9 cellular contexts compared by ENCODE assay signal in the genomic region with DNA sequence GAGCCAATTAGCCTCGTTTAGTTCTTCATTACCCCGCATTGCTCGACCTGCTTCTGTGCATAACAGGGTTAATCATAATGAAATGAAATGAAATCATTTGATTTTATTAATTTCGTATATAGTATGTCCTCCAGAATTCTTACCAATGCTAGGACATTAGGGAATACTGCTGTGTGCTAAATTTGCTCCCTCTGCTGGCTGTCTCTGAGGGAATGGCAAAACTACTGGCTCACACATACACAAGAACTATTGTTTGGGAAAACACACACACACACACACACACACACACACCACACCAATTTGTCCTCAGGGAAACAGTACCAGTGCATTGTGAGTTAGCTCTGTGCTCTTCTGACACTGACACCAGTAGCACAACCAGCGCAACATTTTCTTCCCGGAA.
A peak's percentile ranks its signal among the peaks of the same experiment; 100 is the strongest.
DNase-seq lines count a peak whose midpoint lies in the region; ATAC-seq and TF ChIP-seq lines count a peak whose summit lies in the region.
"Had no signal": no experiment of that assay in that cellular context is flagged by ENCODE, and none has a peak within 500 bp of the region (broad histone marks: within the 10 kb centered on the region; RNA-seq: fewer than 3 reads in every experiment).

No MANE protein-coding gene starts in this region.

- H3K27ac Mint-ChIP-seq in endothelial cell (ENCODE audit: unreplicated experiment) (no peak overlapping the region), nephron (no peak overlapping the region), T-cell (no peak overlapping the region)
- no peak overlapping the region for H3K27ac Mint-ChIP-seq in activated naive CD8-positive, alpha-beta T cell treated with anti-CD3 and anti-CD28 coated beads for 36 hours

- no peaks in the 10 kb centered on the region for H3K36me3 Mint-ChIP-seq in endothelial cell (ENCODE audit: low read depth, unreplicated experiment)
- no peaks in the 10 kb centered on the region for H3K36me3 Mint-ChIP-seq in nephron (ENCODE audit: low read depth)
- H3K36me3 Mint-ChIP-seq in T-cell: no peaks in the 10 kb centered on the region
- H3K36me3 Mint-ChIP-seq in activated naive CD8-positive, alpha-beta T cell treated with anti-CD3 and anti-CD28 coated beads for 36 hours: no peaks in the 10 kb centered on the region

- H3K9me3 Mint-ChIP-seq in endothelial cell (ENCODE audit: unreplicated experiment) (no peaks in the 10 kb centered on the region), nephron (no peaks in the 10 kb centered on the region), T-cell (peaks cover 0 to 3% (median 0%) of the 10 kb centered on the region in 3 donors)
- no peaks in the 10 kb centered on the region for H3K9me3 Mint-ChIP-seq in activated naive CD8-positive, alpha-beta T cell treated with anti-CD3 and anti-CD28 coated beads for 36 hours

- CTCF ChIA-PET in T-cell (lab: Charles Lee): no interaction called here

- H3K4me1 Mint-ChIP-seq in endothelial cell (ENCODE audit: unreplicated experiment) (peaks cover 3% of the 10 kb centered on the region), nephron (peaks cover 55% of the 10 kb centered on the region), T-cell (no peaks in the 10 kb centered on the region)
- no peaks in the 10 kb centered on the region for H3K4me1 Mint-ChIP-seq in activated naive CD8-positive, alpha-beta T cell treated with anti-CD3 and anti-CD28 coated beads for 36 hours

- DNase-seq in DMS53 treated with DMSO at 0.1 percent for 48 hours (lab: John Stamatoyannopoulos, UW; ENCODE audit: unreplicated experiment): peak; percentile 14
- peak; percentile 10 for DNase-seq in NCI-H526 treated with DMSO at 0.1 percent for 48 hours (lab: John Stamatoyannopoulos, UW)
- DNase-seq in endothelial cell (ENCODE audit: low spot score): peak; percentile 42
- DNase-seq in T-helper 1 cell: no peak
- DNase-seq in T-cell: no peak
- DNase-seq in activated naive CD8-positive, alpha-beta T cell treated with anti-CD3 and anti-CD28 coated beads for 36 hours: no peak
- DNase-seq: activated naive CD4-positive, alpha-beta T cell had no signal

- POLR2A ChIA-PET in T-cell (lab: Charles Lee): no interaction called here

- no peak overlapping the region for H3K4me3 Mint-ChIP-seq in endothelial cell (ENCODE audit: unreplicated experiment)
- no peak overlapping the region for H3K4me3 Mint-ChIP-seq in nephron
- H3K4me3 Mint-ChIP-seq in T-cell: no peak overlapping the region
- H3K4me3 Mint-ChIP-seq in activated naive CD8-positive, alpha-beta T cell treated with anti-CD3 and anti-CD28 coated beads for 36 hours: no peak overlapping the region

- no peaks in the 10 kb centered on the region for H3K27me3 Mint-ChIP-seq in endothelial cell (ENCODE audit: unreplicated experiment)
- H3K27me3 Mint-ChIP-seq in nephron (ENCODE audit: low read depth): peaks cover 4% of the 10 kb centered on the region
- H3K27me3 Mint-ChIP-seq in T-cell: peaks cover 0 to 3% of the 10 kb centered on the region in 2 donors
- peaks cover 2% of the 10 kb centered on the region for H3K27me3 Mint-ChIP-seq in activated naive CD8-positive, alpha-beta T cell treated with anti-CD3 and anti-CD28 coated beads for 36 hours

- no peak for ATAC-seq in T-cell (replicated peaks in 1 of 4)
- ATAC-seq in GM21526 (IDR thresholded peaks at IDR 0.05; ENCODE audit: low FRiP score, unreplicated experiment): no peak

- TF ChIP-seq CTCF in endothelial cell (IDR thresholded peaks at IDR 0.05; ENCODE audit: unreplicated experiment): no peak
- TF ChIP-seq CTCF in nephron (IDR thresholded peaks at IDR 0.05; ENCODE audit: unreplicated experiment in 3 of 3): peak; percentile 16 to 35 (median 24)

Comparison
In these comparisons a context has a peak if more than half of its experiments do, and no peak if none do; other contexts are left out.
1. DNase-seq: peak in DMS53 treated with DMSO at 0.1 percent for 48 hours (single experiment), NCI-H526 treated with DMSO at 0.1 percent for 48 hours (single experiment) and endothelial cell (single experiment); none in T-helper 1 cell (0 of 5), T-cell (0 of 34) and activated naive CD8-positive, alpha-beta T cell treated with anti-CD3 and anti-CD28 coated beads for 36 hours (single experiment).